In genomic region chr3:184419171-184419570, GRCh38 we compare ENCODE assay signal across 15 cellular contexts. TPM values are rescaled to one million over a fixed set of nuclear protein-coding genes. Genes with fewer than 3 reads are reported as not detected.
"Had no signal": no experiment of that assay in that cellular context is flagged by ENCODE, and none has a peak within 500 bp of the region (broad histone marks: within the 10 kb centered on the region; RNA-seq: fewer than 3 reads in every experiment).

No MANE protein-coding gene starts in this region.

- H3K9me3 ChIP-seq: ascending aorta, spleen, thoracic aorta had no signal

- DNase-seq: activated CD4-positive, alpha-beta T cell treated with anti-CD3 and anti-CD28 coated beads, Interleukin-2, amount 50 U/mL, for 1 hour; activated CD8-positive, alpha-beta memory T cell treated with anti-CD3 and anti-CD28 coated beads for 24 hours; activated naive CD4-positive, alpha-beta T cell; hippocampal formation; left ventricle myocardium inferior; spleen; stimulated activated naive CD8-positive, alpha-beta T cell treated with anti-CD3 and anti-CD28 coated beads, Interleukin-15, amount 100 ng/mL, for 72 hours; T-helper 9 cell had no signal

- H3K4me1 Mint-ChIP-seq: stimulated activated naive CD8-positive, alpha-beta T cell treated with anti-CD3 and anti-CD28 coated beads, Interleukin-15, amount 100 ng/mL, for 72 hours had no signal

- H3K9me3 Mint-ChIP-seq: natural killer cell treated with Interleukin-12 subunit alpha and Interleukin-12 subunit beta and Interleukin-15 and Interleukin-18, amount 100 ng/mL, for 72 hours; stimulated activated naive CD8-positive, alpha-beta T cell treated with anti-CD3 and anti-CD28 coated beads, Interleukin-15, amount 100 ng/mL, for 72 hours had no signal

- ATAC-seq: esophagus mucosa; natural killer cell treated with Interleukin-12 subunit alpha and Interleukin-12 subunit beta and Interleukin-15 and Interleukin-18, amount 100 ng/mL, for 72 hours; sciatic nerve; stimulated activated naive CD8-positive, alpha-beta T cell treated with anti-CD3 and anti-CD28 coated beads, Interleukin-15, amount 100 ng/mL, for 72 hours had no signal

- H3K27ac ChIP-seq: ascending aorta, left ventricle myocardium inferior, spleen, thoracic aorta had no signal

- H3K4me3 Mint-ChIP-seq: natural killer cell treated with Interleukin-12 subunit alpha and Interleukin-12 subunit beta and Interleukin-15 and Interleukin-18, amount 100 ng/mL, for 72 hours; stimulated activated naive CD8-positive, alpha-beta T cell treated with anti-CD3 and anti-CD28 coated beads, Interleukin-15, amount 100 ng/mL, for 72 hours had no signal

- H3K27me3 ChIP-seq: ascending aorta, spleen had no signal

- H3K4me1 ChIP-seq: ascending aorta, left ventricle myocardium inferior had no signal

- H3K4me3 ChIP-seq: ascending aorta, left ventricle myocardium inferior, spleen, thoracic aorta had no signal

- H3K27ac Mint-ChIP-seq: natural killer cell treated with Interleukin-12 subunit alpha and Interleukin-12 subunit beta and Interleukin-15 and Interleukin-18, amount 100 ng/mL, for 72 hours; stimulated activated naive CD8-positive, alpha-beta T cell treated with anti-CD3 and anti-CD28 coated beads, Interleukin-15, amount 100 ng/mL, for 72 hours had no signal

- H3K36me3 ChIP-seq: ascending aorta, left ventricle myocardium inferior, spleen, thoracic aorta had no signal

- H3K36me3 Mint-ChIP-seq: natural killer cell treated with Interleukin-12 subunit alpha and Interleukin-12 subunit beta and Interleukin-15 and Interleukin-18, amount 100 ng/mL, for 72 hours had no signal

RNA-seq across cellular contexts. Expression of gene CHRD, which starts 39.3 kb away (rescaled TPM):
- total RNA-seq: bronchial epithelial cell; natural killer cell treated with Interleukin-12 subunit alpha and Interleukin-12 subunit beta and Interleukin-15 and Interleukin-18, amount 100 ng/mL, for 72 hours had no signal

RNA-seq across cellular contexts. Expression of gene THPO, which starts 41.2 kb away (rescaled TPM):
- total RNA-seq: ascending aorta; bronchial epithelial cell; esophagus mucosa; glomerular endothelial cell; natural killer cell treated with Interleukin-12 subunit alpha and Interleukin-12 subunit beta and Interleukin-15 and Interleukin-18, amount 100 ng/mL, for 72 hours had no signal
